ENCODE assay signal across 9 cellular contexts in genomic region chr7:140230517-140230861, GRCh38. TPM values are rescaled to one million over a fixed set of nuclear protein-coding genes. Genes with fewer than 3 reads are reported as not detected.
DNase-seq lines count a peak whose midpoint lies in the region; ATAC-seq, FAIRE-seq and TF ChIP-seq lines count a peak whose summit lies in the region.
"Had no signal": no experiment of that assay in that cellular context is flagged by ENCODE, and none has a peak within 500 bp of the region (broad histone marks: within the 10 kb centered on the region; RNA-seq: fewer than 3 reads in every experiment).

No MANE protein-coding gene starts in this region.

- DNase-seq in NCI-H1417 (lab: John Stamatoyannopoulos, UW) (peak; percentile 17 to 48 (median 38)), NCI-H1417 treated with DMSO at 0.1 percent for 48 hours (lab: John Stamatoyannopoulos, UW) (no peak), T-helper 1 cell (peak; percentile 53 to 84 (median 64)), GM12878 (ENCODE audit: low read depth, low spot score) (no peak), left kidney (ENCODE audit: low read depth, low spot score) (peak; percentile 57), SK-N-DZ (ENCODE audit: low spot score) (no peak), UCSD-AML1 (lab: John Stamatoyannopoulos, UW; ENCODE audit: unreplicated experiment) (no peak)
- peak; percentile 78 to 79 for DNase-seq in stimulated activated CD4-positive, alpha-beta T cell treated with anti-CD3 and anti-CD28 coated beads, Interleukin-4, amount 100 ng/mL, for 4 hours

- no peaks in the 10 kb centered on the region; the same call in 2 of the 3 replicates for H3K9me3 ChIP-seq in GM12878 (replicated peaks; ENCODE audit: control insufficient read depth, insufficient read depth, low read length)

- intact Hi-C loops in GM12878 (cut with micrococcal nuclease; ENCODE audit: unreplicated experiment), result no loop called here

- ATAC-seq in GM12878, result no peak

- TF ChIP-seq EP300 in GM12878 (IDR thresholded peaks at IDR 0.05; ENCODE audit: borderline replicate concordance in 1 of 2, control insufficient read depth in 1 of 2, low read depth in 2 of 2, low read length in 2 of 2), result no peak

- H4K20me1 ChIP-seq in GM12878 (ENCODE audit: control insufficient read depth, insufficient read depth), result no peaks in the 10 kb centered on the region

- POLR2A ChIA-PET in GM12878 (lab: Charles Lee), result no interaction called here

- TF ChIP-seq POLR2A in GM12878 (IDR thresholded peaks at IDR 0.05; ENCODE audit: low read depth, low read length), result peak; percentile 36; the same call in 1 of the 2 replicates

- TF ChIP-seq RAD21 in GM12878 (IDR thresholded peaks at IDR 0.05; ENCODE audit: insufficient read depth, low read depth, low read length), result no peak

- no peaks in the 10 kb centered on the region for H3K79me2 ChIP-seq in GM12878 (ENCODE audit: control insufficient read depth, insufficient read depth, low read length)

- no peaks in the 10 kb centered on the region for H3K36me3 ChIP-seq in GM12878 (ENCODE audit: control insufficient read depth in 2 of 2, insufficient read depth in 2 of 2, low read length in 1 of 2)

- RAD21 ChIA-PET in GM12878 (lab: Charles Lee; ENCODE audit: unreplicated experiment), result no interaction called here

- WGBS in GM12878 (ENCODE audit: insufficient coverage, insufficient replicate concordance, low lambda C conversion rate, missing lambda C conversion rate), result under 1% methylated on average over 36 of the region's 57 CpGs

- BruUV-seq in GM12878 (replicated peaks; lab: Mats Ljungman, UMichigan), result no TSS peak

- peaks cover 40% of the 10 kb centered on the region for H3K4me1 ChIP-seq in GM12878 (ENCODE audit: control insufficient read depth, insufficient read depth, low read length)

- no peak for TF ChIP-seq CTCF in GM12878 (IDR thresholded peaks at IDR 0.05 in 2 of 3, conservative IDR thresholded peaks at IDR 0.05 in 1 of 3; ENCODE audit: control insufficient read depth in 2 of 3, extremely low read depth in 1 of 3, insufficient read depth in 1 of 3, low read depth in 3 of 3, low read length in 3 of 3)

- no peak overlapping the region; the same call in 1 of the 2 replicates for H3K9ac ChIP-seq in GM12878 (ENCODE audit: control insufficient read depth, insufficient read depth, low read length)

- no peak for FAIRE-seq in GM12878 (lab: Jason Lieb, UNC)
- FAIRE-seq: colon had no signal

- peak overlapping the region; percentile 55 for H2AFZ ChIP-seq in GM12878 (ENCODE audit: control insufficient read depth, low read depth, low read length)

- no peak overlapping the region; the same call in 1 of the 2 replicates for H3K27ac ChIP-seq in GM12878 (ENCODE audit: control insufficient read depth, insufficient read depth)

- peaks cover 3 to 10% of the 10 kb centered on the region in 2 experiments; a peak in 3 of 4 replicates for H3K27me3 ChIP-seq in GM12878 (replicated peaks in 1 of 2; ENCODE audit: control insufficient read depth in 2 of 2, insufficient read depth in 2 of 2, low read length in 1 of 2)

- SMC1A ChIA-PET in GM12878 (lab: Charles Lee; ENCODE audit: uncharacterized antibody, unreplicated experiment), result no interaction called here

- CTCF ChIA-PET in GM12878 (lab: Yijun Ruan, JAX), result no interaction called here

- in situ Hi-C loops in GM12878 (cut with MboI), result no loop called here

- peak overlapping the region; percentile 85 for H3K4me2 ChIP-seq in GM12878 (ENCODE audit: control insufficient read depth, insufficient read depth)

- H3K4me3 ChIP-seq in GM12878, result peak overlapping the region; percentile 62; the same call in 1 of the 2 replicates

TF ChIP-seq in GM12878, 131 proteins besides CTCF, POLR2A, EP300 and RAD21:
- TF ChIP-seq PAX8 (IDR thresholded peaks at IDR 0.05), result no peak
- TF ChIP-seq BACH1 (IDR thresholded peaks at IDR 0.05; ENCODE audit: borderline replicate concordance), result peak; percentile 61; the same call in 1 of the 2 replicates
- TF ChIP-seq USF1 (IDR thresholded peaks at IDR 0.05; ENCODE audit: borderline replicate concordance, extremely low read length, insufficient read depth, low read depth, low read length), result peak; percentile 64
- no peak for TF ChIP-seq SIX5 (IDR thresholded peaks at IDR 0.05; ENCODE audit: low read depth, low read length, severe bottlenecking)
- no peak for TF ChIP-seq BMI1 (IDR thresholded peaks at IDR 0.05; ENCODE audit: borderline replicate concordance)
- TF ChIP-seq EGR1 (IDR thresholded peaks at IDR 0.05; ENCODE audit: borderline replicate concordance in 1 of 2, low read depth in 2 of 2, low read length in 2 of 2), result peak in 1 of 2 experiments; percentile 74; a peak in 2 of 3 replicates
- no peak for TF ChIP-seq NRF1 (conservative IDR thresholded peaks at IDR 0.05; ENCODE audit: low read depth, low read length)
- TF ChIP-seq BHLHE40 (IDR thresholded peaks at IDR 0.05; ENCODE audit: borderline replicate concordance in 1 of 2, low read depth in 2 of 2, low read length in 1 of 2), result peak; percentile 94 to 95

RNA-seq across cellular contexts. Expression of gene KDM7A, which starts 53.7 kb away (rescaled TPM):
- total RNA-seq in GM12878 (2013; cell fraction: nucleolus; rRNA removed), result 18.0 and 19.6 TPM in 2 replicates
- total RNA-seq in GM12878 (2014; rRNA removed) (0.76 and 0.96 TPM in 2 replicates), GM12878 (2014; rRNA removed; fragmentation: Illumina TruSeq; extraction: Trizol) (0.64 and 0.81 TPM in 2 replicates), GM12878 (2021) (0.95 and 1.5 TPM in 2 replicates)
- polyA plus RNA-seq in GM12878 (2011; ENCODE audit: low read depth), result 0.52 TPM
- polyA plus RNA-seq in GM12878 (2011; rRNA removed) (0.87 and 1.0 TPM in 2 replicates), GM12878 (2014; fragmentation: Illumina TruSeq; extraction: Trizol) (0.68 and 0.79 TPM in 2 replicates), GM12878 (2014; fragmentation: Nextera tagmentation; extraction: Ambion mirVana) (under 1 TPM; 0.07 to 0.16 TPM), GM12878 (2014; rRNA removed) (0.75 and 0.86 TPM in 2 replicates), GM12878 (2016; fragmentation: Nextera tagmentation; extraction: Ambion mirVana) (under 1 TPM; 0.19 to 0.32 TPM)
- polyA plus RNA-seq in GM12878 (2011; cell fraction: cytosol; rRNA removed), result 0.90 and 0.92 TPM in 2 replicates
- polyA plus RNA-seq in GM12878 (2011; cell fraction: nucleus; rRNA removed), result 2.2 and 3.8 TPM in 2 replicates
- 0.81 and 1.3 TPM in 2 replicates for polyA plus RNA-seq in GM12878 (2012)
- polyA minus RNA-seq in GM12878 (2011; rRNA and poly(A)+ RNA removed), result 2.7 and 4.2 TPM in 2 replicates
- 0.40 and 0.83 TPM in 2 replicates for polyA minus RNA-seq in GM12878 (2011; cell fraction: cytosol; rRNA and poly(A)+ RNA removed)
- 0.97 and 2.0 TPM in 2 replicates for polyA minus RNA-seq in GM12878 (2011; cell fraction: nucleus; rRNA and poly(A)+ RNA removed)
- polyA plus RNA-seq in SK-N-DZ (2014; cell fraction: cytosol; rRNA removed), result 5.6 and 6.2 TPM in 2 replicates
- polyA plus RNA-seq in SK-N-DZ (2014; cell fraction: nucleus; rRNA removed), result 5.9 and 15.1 TPM in 2 replicates

Comparison
In these comparisons a context has a peak if more than half of its experiments do, and no peak if none do; other contexts are left out.
1. DNase-seq: peak in NCI-H1417 (3 of 3), T-helper 1 cell (5 of 5), left kidney (single experiment) and stimulated activated CD4-positive, alpha-beta T cell treated with anti-CD3 and anti-CD28 coated beads, Interleukin-4, amount 100 ng/mL, for 4 hours (2 of 2); none in NCI-H1417 treated with DMSO at 0.1 percent for 48 hours (single experiment), GM12878 (single experiment), SK-N-DZ (single experiment) and UCSD-AML1 (single experiment).